Comparison of ENCODE assay signal across 32 cellular contexts in the genomic region with DNA sequence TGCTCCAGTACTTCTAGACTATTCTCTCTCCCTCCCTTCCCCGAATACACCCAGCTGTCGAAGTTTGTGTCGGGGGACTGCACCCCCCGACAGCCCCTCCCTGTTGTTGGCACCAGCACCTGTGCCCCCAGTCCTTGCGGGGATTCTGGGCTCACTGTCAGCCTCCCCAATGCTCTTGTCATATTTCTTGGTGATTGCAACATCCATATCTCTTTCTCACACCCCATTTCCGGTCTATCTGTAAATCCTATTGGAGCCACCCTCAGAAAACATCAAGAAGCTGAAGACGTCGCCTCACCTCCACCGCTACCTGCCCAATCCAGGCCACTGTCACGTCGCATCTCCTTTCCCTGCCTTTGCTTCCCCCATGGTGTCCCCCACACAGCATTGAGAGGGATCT. TPM values are rescaled to one million over a fixed set of nuclear protein-coding genes. Genes with fewer than 3 reads are reported as not detected.
DNase-seq lines count a peak whose midpoint lies in the region; ATAC-seq, FAIRE-seq and TF ChIP-seq lines count a peak whose summit lies in the region.
"Had no signal": no experiment of that assay in that cellular context is flagged by ENCODE, and none has a peak within 500 bp of the region (broad histone marks: within the 10 kb centered on the region; RNA-seq: fewer than 3 reads in every experiment).

No MANE protein-coding gene starts in this region.

- peak overlapping the region; percentile 6 for H3K23ac ChIP-seq in neuronal stem cell (ENCODE audit: low read depth, low read length, poor library complexity)

- FAIRE-seq in bronchial epithelial cell (lab: Jason Lieb, UNC) = peak; percentile 18
- FAIRE-seq: G401.6 had no signal

- no peaks in the 10 kb centered on the region for H3K9me3 ChIP-seq in CD4-positive, alpha-beta T cell (ENCODE audit: control insufficient read depth, low read length)
- H3K9me3 ChIP-seq in neuronal stem cell (replicated peaks in 1 of 2; ENCODE audit: control insufficient read depth in 2 of 2, insufficient read depth in 1 of 2, low read depth in 1 of 2, low read length in 2 of 2) = peaks cover 0 to 2% of the 10 kb centered on the region in 2 donors
- H3K9me3 ChIP-seq in ascending aorta = no peaks in the 10 kb centered on the region
- H3K9me3 ChIP-seq: MG63, testis had no signal

- no peak overlapping the region for H2AK5ac ChIP-seq in neuronal stem cell (ENCODE audit: low read depth, low read length)

- WGBS in neuronal stem cell (ENCODE audit: extremely low coverage in 2 of 2, insufficient read length in 2 of 2, insufficient replicate concordance in 1 of 2), 2 donors = no CpG with 5 or more reads among the region's 11 CpGs

- peak overlapping the region; percentile 23 for H3K18ac ChIP-seq in neuronal stem cell (ENCODE audit: low read length)

- H3K4me1 Mint-ChIP-seq in CD4-positive, alpha-beta T cell (ENCODE audit: low read depth) = no peaks in the 10 kb centered on the region
- H3K4me1 Mint-ChIP-seq in effector memory CD8-positive, alpha-beta T cell (ENCODE audit: low read depth in 2 of 2) = no peaks in the 10 kb centered on the region

- CTCF ChIA-PET in CD4-positive, alpha-beta T cell (lab: Charles Lee) = no interaction called here

- H2BK12ac ChIP-seq in neuronal stem cell (ENCODE audit: low read length) = no peak overlapping the region

- peak overlapping the region; percentile 55 for H2BK5ac ChIP-seq in neuronal stem cell (ENCODE audit: low read length)

- H3K4me3 Mint-ChIP-seq in CD4-positive, alpha-beta T cell = no peak overlapping the region
- H3K4me3 Mint-ChIP-seq in effector memory CD8-positive, alpha-beta T cell = no peak overlapping the region
- H3K4me3 Mint-ChIP-seq: activated CD8-positive, alpha-beta T cell treated with anti-CD3 and anti-CD28 coated beads, Interleukin-2, amount 10 ng/mL, durations not matched to agents 7 days and 5 days; activated naive CD8-positive, alpha-beta T cell had no signal

- peak overlapping the region; percentile 32 for H3K14ac ChIP-seq in neuronal stem cell (ENCODE audit: low read length)

- no peak overlapping the region for H3K4me2 ChIP-seq in neuronal stem cell (ENCODE audit: insufficient read depth, low read length, poor library complexity, severe bottlenecking)

- TF ChIP-seq CTCF in CD4-positive, alpha-beta T cell (IDR thresholded peaks at IDR 0.05) = no peak
- TF ChIP-seq CTCF in bronchial epithelial cell (IDR thresholded peaks at IDR 0.05; ENCODE audit: insufficient read depth, low read length, severe bottlenecking) (no peak), ascending aorta (IDR thresholded peaks at IDR 0.05) (no peak)

- H2AFZ ChIP-seq in neuronal stem cell (ENCODE audit: low read length) = no peak overlapping the region

- no peak overlapping the region for H3K27ac ChIP-seq in CD4-positive, alpha-beta T cell (ENCODE audit: low read depth, low read length)
- H3K27ac ChIP-seq in neuronal stem cell (replicated peaks; ENCODE audit: low read length) (no peak overlapping the region), ascending aorta (no peak overlapping the region)
- H3K27ac ChIP-seq: testis had no signal

- no peaks in the 10 kb centered on the region for H3K9me3 Mint-ChIP-seq in CD4-positive, alpha-beta T cell
- H3K9me3 Mint-ChIP-seq in effector memory CD8-positive, alpha-beta T cell = no peaks in the 10 kb centered on the region

- H3K9ac ChIP-seq in neuronal stem cell (ENCODE audit: low read depth, low read length, poor library complexity) = no peak overlapping the region

- H3K27me3 Mint-ChIP-seq in CD4-positive, alpha-beta T cell = no peaks in the 10 kb centered on the region
- H3K27me3 Mint-ChIP-seq in effector memory CD8-positive, alpha-beta T cell = no peaks in the 10 kb centered on the region
- H3K27me3 Mint-ChIP-seq: activated naive CD8-positive, alpha-beta T cell had no signal

- peaks cover 79% of the 10 kb centered on the region for H3K36me3 Mint-ChIP-seq in CD4-positive, alpha-beta T cell (ENCODE audit: low read depth)
- H3K36me3 Mint-ChIP-seq in effector memory CD8-positive, alpha-beta T cell (ENCODE audit: insufficient read depth) = peaks cover 11% of the 10 kb centered on the region

- intact Hi-C loops in CD4-positive, alpha-beta T cell (cut with DNase I, micrococcal nuclease) = no loop called here
- intact Hi-C loops in ascending aorta (cut with DNase I) = loop anchor here (10.0 kb wide), 1 partner anchor 55 kb away; no protein-coding TSS in a partner anchor

- H3K27ac Mint-ChIP-seq in CD4-positive, alpha-beta T cell = peak overlapping the region; percentile 5
- H3K27ac Mint-ChIP-seq in effector memory CD8-positive, alpha-beta T cell = no peak overlapping the region
- H3K27ac Mint-ChIP-seq: activated CD8-positive, alpha-beta T cell treated with anti-CD3 and anti-CD28 coated beads, Interleukin-2, amount 10 ng/mL, durations not matched to agents 7 days and 5 days; activated naive CD8-positive, alpha-beta T cell had no signal

- POLR2A ChIA-PET in CD4-positive, alpha-beta T cell (lab: Charles Lee) = no interaction called here

- H4K8ac ChIP-seq in neuronal stem cell (ENCODE audit: low read depth, low read length) = no peak overlapping the region

- H3K27me3 ChIP-seq in CD4-positive, alpha-beta T cell (ENCODE audit: control insufficient read depth, insufficient read depth, low read length) = no peaks in the 10 kb centered on the region
- H3K27me3 ChIP-seq in H7 (ENCODE audit: control insufficient read depth, insufficient read depth, low read length) (no peaks in the 10 kb centered on the region), bronchial epithelial cell (ENCODE audit: control insufficient read depth, insufficient read depth, low read length) (no peaks in the 10 kb centered on the region), neuronal stem cell (ENCODE audit: control insufficient read depth in 3 of 3, insufficient read depth in 3 of 3, low read depth in 1 of 3, low read length in 3 of 3) (no peaks in the 10 kb centered on the region), ascending aorta (no peaks in the 10 kb centered on the region)
- H3K27me3 ChIP-seq: MG63, testis had no signal

- H3K4ac ChIP-seq in neuronal stem cell (ENCODE audit: low read length) = no peak overlapping the region

- no peak for DNase-seq in CD4-positive, alpha-beta T cell
- peak; percentile 21 for DNase-seq in H7
- no peak for DNase-seq in bronchial epithelial cell (ENCODE audit: low read depth)
- no peak for DNase-seq in neuronal stem cell (ENCODE audit: low spot score)
- DNase-seq in iPS-NIHi7 (ENCODE audit: extremely low spot score) = no peak
- no peak for DNase-seq in ascending aorta (ENCODE audit: low spot score in 2 of 2)
- no peak for DNase-seq in effector memory CD8-positive, alpha-beta T cell
- DNase-seq: activated CD4-positive, CD25-positive, alpha-beta regulatory T cell treated with anti-CD3 and anti-CD28 coated beads, Interleukin-2, amount 50 U/mL, for 72 hours; activated CD8-positive, alpha-beta T cell treated with anti-CD3 and anti-CD28 coated beads, Interleukin-2, amount 10 ng/mL, durations not matched to agents 7 days and 5 days; C1 segment of cervical spinal cord; Calu3; cortex of kidney; DMS79; islet precursor cell; KBM-7; left ventricle myocardium superior; MG63; NCI-H1105; NCI-H187 treated with DMSO at 0.1 percent for 48 hours; NCI-H2171 treated with DMSO at 0.1 percent for 48 hours; NCI-H524 treated with DMSO at 0.1 percent for 48 hours; PC-3; stimulated activated naive CD4-positive, alpha-beta T cell; T-helper 2 cell; testis had no signal

- no peak for ATAC-seq in CD4-positive, alpha-beta T cell (ENCODE audit: poor library complexity)
- ATAC-seq in effector memory CD8-positive, alpha-beta T cell (replicated peaks) = no peak
- ATAC-seq in GM18867 (IDR thresholded peaks at IDR 0.05; ENCODE audit: unreplicated experiment) = no peak
- ATAC-seq: activated CD8-positive, alpha-beta T cell treated with anti-CD3 and anti-CD28 coated beads, Interleukin-2, amount 10 ng/mL, durations not matched to agents 7 days and 5 days; esophagus mucosa; left ventricle myocardium superior; PC-3; Right ventricle myocardium inferior had no signal

- no peak overlapping the region for H2BK120ac ChIP-seq in neuronal stem cell (ENCODE audit: low read depth, low read length)

- no peak overlapping the region for H3K4me3 ChIP-seq in H7 (ENCODE audit: insufficient read depth, low read depth, low read length)
- no peak overlapping the region for H3K4me3 ChIP-seq in bronchial epithelial cell (ENCODE audit: low read depth, low read length)
- no peak overlapping the region for H3K4me3 ChIP-seq in neuronal stem cell (ENCODE audit: low read length in 2 of 2)
- H3K4me3 ChIP-seq in ascending aorta = no peak overlapping the region
- H3K4me3 ChIP-seq: MG63, testis had no signal

- H3K79me1 ChIP-seq in neuronal stem cell (ENCODE audit: low read depth, low read length) = no peaks in the 10 kb centered on the region

- H4K91ac ChIP-seq in neuronal stem cell (ENCODE audit: low read depth, low read length, poor library complexity) = no peak overlapping the region

- H3K4me1 ChIP-seq in neuronal stem cell (ENCODE audit: control insufficient read depth in 2 of 2, insufficient read depth in 1 of 2, low read depth in 1 of 2, low read length in 2 of 2) (peaks cover 19 to 21% of the 10 kb centered on the region in 2 donors), ascending aorta (no peaks in the 10 kb centered on the region)
- H3K4me1 ChIP-seq: testis had no signal

- H3K36me3 ChIP-seq in H7 (replicated peaks; ENCODE audit: control insufficient read depth, insufficient read depth, low read length) (peaks cover 2% of the 10 kb centered on the region; the same call in 1 of the 2 replicates), bronchial epithelial cell (ENCODE audit: control insufficient read depth, insufficient read depth, low read length) (peaks cover 7% of the 10 kb centered on the region), neuronal stem cell (replicated peaks in 1 of 2; ENCODE audit: control insufficient read depth in 2 of 2, insufficient read depth in 2 of 2, low read length in 2 of 2) (peaks cover 14 to 26% of the 10 kb centered on the region in 2 donors), ascending aorta (peaks cover 29 to 58% of the 10 kb centered on the region in 2 donors)

- H2BK15ac ChIP-seq in neuronal stem cell (ENCODE audit: low read length) = no peak overlapping the region

RNA-seq across cellular contexts. Expression of a gene that starts 32.6 kb away (rescaled TPM):
- not detected for total RNA-seq in CD4-positive, alpha-beta T cell
- 2.7 and 5.8 TPM in 2 replicates for total RNA-seq in H7 (2014; rRNA removed; shearing (Covaris generic))
- total RNA-seq in bronchial epithelial cell (5.0 TPM in 2 replicates), ascending aorta (1.1 TPM)
- 9.1 TPM for polyA plus RNA-seq in neuronal stem cell (2013, experiment 1 of 2)
- polyA plus RNA-seq in neuronal stem cell (2013, experiment 2 of 2) = 8.0 TPM
- total RNA-seq: HT-29 had no signal
- polyA plus RNA-seq: aorta had no signal
